28 cellular contexts compared by ENCODE assay signal in the genomic region with DNA sequence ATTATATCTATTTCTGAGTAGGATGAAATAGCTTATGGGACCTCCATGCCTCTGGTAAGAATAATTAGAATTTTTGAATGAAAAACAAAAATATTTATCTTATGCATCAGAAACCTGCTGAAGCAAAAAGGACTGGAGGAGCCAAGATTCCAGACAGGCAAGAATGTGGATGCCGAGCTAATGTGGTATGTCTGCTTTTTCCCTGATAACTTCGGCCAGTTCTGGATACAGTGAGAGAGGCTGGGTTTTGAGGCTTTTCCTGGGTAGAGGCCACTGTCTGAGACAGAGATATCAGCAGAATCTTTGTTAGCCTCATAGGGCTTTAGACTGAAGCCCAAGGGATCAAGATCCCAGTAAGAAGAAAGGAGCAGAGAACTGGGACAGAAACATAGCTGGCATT.
"Had no signal": no experiment of that assay in that cellular context is flagged by ENCODE, and none has a peak within 500 bp of the region (broad histone marks: within the 10 kb centered on the region; RNA-seq: fewer than 3 reads in every experiment).

No MANE protein-coding gene starts in this region.

- ATAC-seq: activated CD4-positive, alpha-beta T cell treated with anti-CD3 and anti-CD28 coated beads for 36 hours; activated CD8-positive, alpha-beta T cell treated with anti-CD3 and anti-CD28 coated beads, Interleukin-2, amount 10 ng/mL, durations not matched to agents 7 days and 5 days; activated naive CD4-positive, alpha-beta T cell treated with anti-CD3 and anti-CD28 coated beads, Interleukin-2, amount 50 U/mL, for 72 hours; activated T-cell treated with anti-CD3 and anti-CD28 coated beads, Interleukin-2, amount 50 U/mL, for 72 hours; body of pancreas; effector memory CD8-positive, alpha-beta T cell; foreskin keratinocyte; gastrocnemius medialis had no signal

- H3K27me3 ChIP-seq: ascending aorta, body of pancreas had no signal

- H3K27ac ChIP-seq: ascending aorta, body of pancreas, esophagus muscularis mucosa, foreskin keratinocyte, gastrocnemius medialis had no signal

- H3K4me3 ChIP-seq: ascending aorta, body of pancreas, esophagus muscularis mucosa, gastrocnemius medialis had no signal

- H3K9me3 ChIP-seq: ascending aorta, body of pancreas, esophagus muscularis mucosa, gastrocnemius medialis had no signal

- DNase-seq: activated CD4-positive, alpha-beta memory T cell treated with anti-CD3 and anti-CD28 coated beads for 36 hours; activated CD4-positive, alpha-beta T cell treated with anti-CD3 and anti-CD28 coated beads for 36 hours; activated CD4-positive, alpha-beta T cell treated with anti-CD3 and anti-CD28 coated beads, Interleukin-2, amount 10 ng/mL, durations not matched to agents 24 days and 14 days; activated CD4-positive, CD25-positive, alpha-beta regulatory T cell; activated CD4-positive, CD25-positive, alpha-beta regulatory T cell treated with anti-CD3 and anti-CD28 coated beads, Interleukin-2, amount 50 U/mL, for 72 hours; activated CD8-positive, alpha-beta memory T cell treated with anti-CD3 and anti-CD28 coated beads, Interleukin-2, amount 50 U/mL, for 48 hours; activated CD8-positive, alpha-beta T cell treated with anti-CD3 and anti-CD28 coated beads, Interleukin-2, amount 10 ng/mL, durations not matched to agents 7 days and 5 days; activated gamma-delta T cell; activated naive CD4-positive, alpha-beta T cell; activated naive CD4-positive, alpha-beta T cell treated with anti-CD3 and anti-CD28 coated beads, Interleukin-2, amount 10 ng/mL, durations not matched to agents 7 days and 5 days; activated naive CD8-positive, alpha-beta T cell treated with anti-CD3 and anti-CD28 coated beads, Interleukin-2, amount 10 ng/mL, durations not matched to agents 7 days and 5 days; activated T-cell treated with anti-CD3 and anti-CD28 coated beads for 4 hours; activated T-cell treated with anti-CD3 and anti-CD28 coated beads, Interleukin-2, amount 50 U/mL, for 24 hours; activated T-cell treated with anti-CD3 and anti-CD28 coated beads, Interleukin-2, amount 50 U/mL, for 72 hours; body of pancreas; caudate nucleus; cortex of kidney; dermis blood vessel endothelial cell; effector CD4-positive, alpha-beta T cell; effector memory CD8-positive, alpha-beta T cell; erythroblast; foreskin keratinocyte; gastrocnemius medialis; glutamatergic neuron; T-helper 2 cell had no signal

- H3K4me1 ChIP-seq: ascending aorta, foreskin keratinocyte, gastrocnemius medialis had no signal

- H3K36me3 ChIP-seq: ascending aorta, esophagus muscularis mucosa, gastrocnemius medialis had no signal
